11 cellular contexts compared by ENCODE assay signal in genomic region chr4:88964450-88964849, GRCh38.
A peak's percentile ranks its signal among the peaks of the same experiment; 100 is the strongest.
DNase-seq lines count a peak whose midpoint lies in the region; ATAC-seq and TF ChIP-seq lines count a peak whose summit lies in the region.
"Had no signal": no experiment of that assay in that cellular context is flagged by ENCODE, and none has a peak within 500 bp of the region (broad histone marks: within the 10 kb centered on the region; RNA-seq: fewer than 3 reads in every experiment).

No MANE protein-coding gene starts in this region.

- no peaks in the 10 kb centered on the region for H3K4me1 Mint-ChIP-seq in activated CD8-positive, alpha-beta memory T cell treated with anti-CD3 and anti-CD28 coated beads, Interleukin-2, amount 10 ng/mL, durations not matched to agents 7 days and 5 days

- no peaks in the 10 kb centered on the region for H3K27me3 ChIP-seq in OCI-LY3 (ENCODE audit: low read depth, low read length)
- no peaks in the 10 kb centered on the region for H3K27me3 ChIP-seq in Karpas-422 (ENCODE audit: low read length)

- H3K4me2 ChIP-seq in OCI-LY3 (ENCODE audit: low read length) (peak overlapping the region; percentile 24; the same call in 1 of the 2 replicates), Karpas-422 (ENCODE audit: low read depth, low read length, poor library complexity, severe bottlenecking) (no peak overlapping the region)

- H3K27ac ChIP-seq in OCI-LY3 (ENCODE audit: low read length) (no peak overlapping the region), Karpas-422 (ENCODE audit: low read length) (no peak overlapping the region)

- H3K4me3 Mint-ChIP-seq in activated CD8-positive, alpha-beta memory T cell treated with anti-CD3 and anti-CD28 coated beads, Interleukin-2, amount 10 ng/mL, durations not matched to agents 7 days and 5 days = no peak overlapping the region
- H3K4me3 Mint-ChIP-seq: T-helper 17 cell had no signal

- DNase-seq in Daoy (ENCODE audit: low read depth) (peak; percentile 37), hepatic stellate cell (ENCODE audit: low spot score) (peak; percentile 38), SKM-1 treated with dmso at 0.1 percent for 144 hours (lab: John Stamatoyannopoulos, UW; ENCODE audit: unreplicated experiment) (no peak), NCI-H1417 treated with DMSO at 0.1 percent for 48 hours (lab: John Stamatoyannopoulos, UW) (no peak), Karpas-422 (no peak)
- DNase-seq in activated CD8-positive, alpha-beta memory T cell treated with anti-CD3 and anti-CD28 coated beads, Interleukin-2, amount 10 ng/mL, durations not matched to agents 7 days and 5 days = no peak
- DNase-seq: activated gamma-delta T cell; stimulated activated naive CD4-positive, alpha-beta T cell treated with Interleukin-2 at 50 U/mL for 16 hours; T-helper 17 cell had no signal

- TF ChIP-seq CTCF in OCI-LY3 (IDR thresholded peaks at IDR 0.05; ENCODE audit: low read depth, low read length) = no peak

- H3K4me1 ChIP-seq in OCI-LY3 (ENCODE audit: low read length) (peaks cover 19% of the 10 kb centered on the region), Karpas-422 (ENCODE audit: low read length) (no peaks in the 10 kb centered on the region)

- H3K9ac ChIP-seq in OCI-LY3 (ENCODE audit: low read length) = no peak overlapping the region
- no peak overlapping the region for H3K9ac ChIP-seq in Karpas-422 (ENCODE audit: low read length)

- H3K27me3 Mint-ChIP-seq in activated CD8-positive, alpha-beta memory T cell treated with anti-CD3 and anti-CD28 coated beads, Interleukin-2, amount 10 ng/mL, durations not matched to agents 7 days and 5 days = peaks cover 15% of the 10 kb centered on the region
- H3K27me3 Mint-ChIP-seq: T-helper 17 cell had no signal

- H3K27ac Mint-ChIP-seq in activated CD8-positive, alpha-beta memory T cell treated with anti-CD3 and anti-CD28 coated beads, Interleukin-2, amount 10 ng/mL, durations not matched to agents 7 days and 5 days = no peak overlapping the region
- H3K27ac Mint-ChIP-seq: T-helper 17 cell had no signal

- H3K79me2 ChIP-seq in OCI-LY3 (ENCODE audit: low read length) (no peaks in the 10 kb centered on the region), Karpas-422 (ENCODE audit: low read length) (no peaks in the 10 kb centered on the region)

- CTCF ChIA-PET in activated CD8-positive, alpha-beta memory T cell treated with anti-CD3 and anti-CD28 coated beads, Interleukin-2, amount 10 ng/mL, durations not matched to agents 7 days and 5 days (lab: Charles Lee) = no interaction called here

- H4K20me1 ChIP-seq in OCI-LY3 (ENCODE audit: insufficient read depth, low read length) = no peaks in the 10 kb centered on the region
- no peaks in the 10 kb centered on the region for H4K20me1 ChIP-seq in Karpas-422 (ENCODE audit: insufficient read depth, low read depth, low read length)

- H3K36me3 ChIP-seq in OCI-LY3 (replicated peaks; ENCODE audit: low read depth, low read length) (no peaks in the 10 kb centered on the region), Karpas-422 (ENCODE audit: insufficient read depth, low read length) (no peaks in the 10 kb centered on the region)

- H3K9me2 ChIP-seq in Karpas-422 (replicated peaks; ENCODE audit: insufficient read depth, low read length) = no peaks in the 10 kb centered on the region

- no peaks in the 10 kb centered on the region for H3K36me3 Mint-ChIP-seq in activated CD8-positive, alpha-beta memory T cell treated with anti-CD3 and anti-CD28 coated beads, Interleukin-2, amount 10 ng/mL, durations not matched to agents 7 days and 5 days

- H3K9me3 Mint-ChIP-seq in activated CD8-positive, alpha-beta memory T cell treated with anti-CD3 and anti-CD28 coated beads, Interleukin-2, amount 10 ng/mL, durations not matched to agents 7 days and 5 days (ENCODE audit: low read depth) = no peaks in the 10 kb centered on the region

- H3K9me3 ChIP-seq in OCI-LY3 (ENCODE audit: insufficient read depth, low read length) (no peaks in the 10 kb centered on the region), Karpas-422 (ENCODE audit: low read length) (no peaks in the 10 kb centered on the region)

- no peak overlapping the region for H3K4me3 ChIP-seq in OCI-LY3 (ENCODE audit: low read length)
- no peak overlapping the region for H3K4me3 ChIP-seq in Karpas-422 (ENCODE audit: low read length)

- H2AFZ ChIP-seq in OCI-LY3 (ENCODE audit: low read depth, low read length) = no peak overlapping the region
- no peak overlapping the region for H2AFZ ChIP-seq in Karpas-422 (ENCODE audit: low read length)

- peak; percentile 46 for ATAC-seq in GM21423 (IDR thresholded peaks at IDR 0.05; ENCODE audit: unreplicated experiment)
- ATAC-seq in activated CD8-positive, alpha-beta memory T cell treated with anti-CD3 and anti-CD28 coated beads, Interleukin-2, amount 10 ng/mL, durations not matched to agents 7 days and 5 days = no peak
- ATAC-seq: T-helper 17 cell had no signal

Comparison
In these comparisons a context has a peak if more than half of its experiments do, and no peak if none do; other contexts are left out.
1. DNase-seq: peak in Daoy (single experiment) and hepatic stellate cell (single experiment); none in SKM-1 treated with dmso at 0.1 percent for 144 hours (single experiment), activated CD8-positive, alpha-beta memory T cell treated with anti-CD3 and anti-CD28 coated beads, Interleukin-2, amount 10 ng/mL, durations not matched to agents 7 days and 5 days (single experiment), NCI-H1417 treated with DMSO at 0.1 percent for 48 hours (single experiment) and Karpas-422 (single experiment).